In the genomic region with DNA sequence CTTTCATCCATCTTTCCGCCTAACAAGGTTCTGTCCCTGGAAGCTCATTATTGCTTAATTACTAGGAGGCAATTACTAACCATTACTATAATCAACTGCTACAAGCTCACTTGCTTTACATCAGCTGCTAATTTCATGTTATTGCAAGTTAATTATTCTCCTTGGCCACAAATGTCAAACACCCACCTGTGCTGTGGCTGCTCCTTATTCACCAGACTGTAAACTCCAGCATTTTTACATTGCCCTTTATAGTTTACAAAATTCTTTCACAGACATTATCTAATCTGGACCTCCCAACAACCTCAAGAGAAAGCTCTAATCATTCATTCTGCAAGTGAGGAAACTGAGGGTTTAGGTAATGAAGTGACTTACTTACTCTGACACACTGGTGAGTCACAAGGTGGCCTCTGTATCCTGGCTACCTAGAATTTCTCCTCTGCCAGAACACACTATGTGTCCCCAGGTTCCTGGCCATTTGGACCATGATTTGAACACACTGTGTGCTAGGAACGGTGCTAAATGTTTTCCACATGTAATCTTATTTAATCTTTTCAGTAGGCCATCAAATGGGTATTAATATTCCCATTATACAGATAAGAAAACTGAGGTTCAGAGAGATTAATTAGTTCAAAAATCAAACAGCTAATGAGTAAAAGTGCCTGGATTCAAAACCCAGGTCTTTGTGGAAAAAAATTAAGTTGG, we compare ENCODE assay signal across 1 cellular context.
TF ChIP-seq lines count a peak whose summit lies in the region.

No MANE protein-coding gene starts in this region.

TF ChIP-seq in GM12878, 131 proteins besides CTCF, POLR2A, EP300 and RAD21 (continued from another document):
- TF ChIP-seq ATF7 (IDR thresholded peaks at IDR 0.05; ENCODE audit: low read depth): peak; percentile 39; the same call in 1 of the 2 replicates
- TF ChIP-seq MTA2 (IDR thresholded peaks at IDR 0.05; ENCODE audit: low read depth): peak; percentile 84; the same call in 1 of the 2 replicates
